In the genomic region with DNA sequence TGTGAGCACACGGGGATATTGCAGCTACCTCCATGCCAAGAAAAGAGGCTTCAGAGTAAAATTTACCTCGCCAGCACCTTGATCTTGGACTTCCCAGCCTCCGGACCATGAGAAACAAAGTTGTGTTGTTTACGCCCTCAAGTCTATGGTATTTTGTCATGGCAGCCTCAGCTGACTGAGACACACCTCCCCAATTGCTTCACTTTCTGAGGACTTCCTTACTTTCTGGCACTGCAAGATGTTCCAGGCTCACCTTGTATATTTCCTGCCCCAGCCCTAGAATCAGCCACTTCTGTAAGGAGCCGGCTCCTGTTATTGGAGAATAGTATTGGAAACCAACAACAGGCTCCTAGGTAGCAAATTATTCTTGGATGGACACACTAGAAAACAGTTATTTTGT, we compare ENCODE assay signal across 27 cellular contexts.
"Had no signal": no experiment of that assay in that cellular context is flagged by ENCODE, and none has a peak within 500 bp of the region (broad histone marks: within the 10 kb centered on the region; RNA-seq: fewer than 3 reads in every experiment).

No MANE protein-coding gene starts in this region.

- DNase-seq: activated CD4-positive, alpha-beta memory T cell treated with anti-CD3 and anti-CD28 coated beads for 36 hours; activated CD4-positive, alpha-beta T cell treated with anti-CD3 and anti-CD28 coated beads, Interleukin-2, amount 10 ng/mL, durations not matched to agents 7 days and 5 days; activated CD4-positive, CD25-positive, alpha-beta regulatory T cell; activated gamma-delta T cell; activated naive CD4-positive, alpha-beta T cell treated with anti-CD3 and anti-CD28 coated beads for 36 hours; activated T-cell treated with anti-CD3 and anti-CD28 coated beads for 4 hours; activated T-cell treated with anti-CD3 and anti-CD28 coated beads, Interleukin-2, amount 50 U/mL, for 48 hours; amygdala; central memory CD4-positive, alpha-beta T cell; Karpas-422; MM.1S; NCI-H1092; NCI-H1417; NCI-H2029; NCI-H2107; NCI-H2171 treated with DMSO at 0.1 percent for 48 hours; NCI-H226; NK-92 treated with Interleukin-12 subunit alpha and Interleukin-12 subunit beta, amount 100 ng/mL, for 24 hours; OCI-M1; Right ventricle myocardium superior; SJCRH30; SK-N-SH; T-helper 1 cell had no signal

- ATAC-seq: activated T-helper 17 cell treated with anti-CD3 and anti-CD28 coated beads, Interleukin-2, amount 50 U/mL, for 72 hours; K562; Panc1 had no signal

- H3K9ac ChIP-seq: SK-N-SH had no signal

- H3K9me3 ChIP-seq: SJCRH30, SK-N-SH had no signal

- H3K36me3 ChIP-seq: SJCRH30 had no signal

- H3K4me3 ChIP-seq: K562, SJCRH30 had no signal

- H3K27ac ChIP-seq: SJCRH30, VCaP had no signal

- H3K4me2 ChIP-seq: SK-N-SH had no signal
